Comparison of ENCODE assay signal across 25 cellular contexts in genomic region chr5:147176422-147176821, GRCh38. TPM values are rescaled to one million over a fixed set of nuclear protein-coding genes. Genes with fewer than 3 reads are reported as not detected.
"Had no signal": no experiment of that assay in that cellular context is flagged by ENCODE, and none has a peak within 500 bp of the region (broad histone marks: within the 10 kb centered on the region; RNA-seq: fewer than 3 reads in every experiment).

No MANE protein-coding gene starts in this region.

- DNase-seq: activated CD4-positive, alpha-beta T cell treated with anti-CD3 and anti-CD28 coated beads, Interleukin-2, amount 50 U/mL, for 1 hour; activated CD4-positive, CD25-positive, alpha-beta regulatory T cell treated with anti-CD3 and anti-CD28 coated beads, Interleukin-2, amount 50 U/mL, for 72 hours; activated CD8-positive, alpha-beta T cell treated with anti-CD3 and anti-CD28 coated beads, Interleukin-2, amount 10 ng/mL, durations not matched to agents 7 days and 5 days; activated gamma-delta T cell treated with Interleukin-2 at 50 U/mL for 16 hours; activated T-cell treated with anti-CD3 and anti-CD28 coated beads, Interleukin-2, amount 50 U/mL, for 1 hour; anterior cingulate cortex; central memory CD4-positive, alpha-beta T cell; effector memory CD4-positive, alpha-beta T cell; foreskin melanocyte; glutamatergic neuron; hippocampal formation; kidney glomerular epithelial cell; stimulated activated CD4-positive, alpha-beta T cell treated with anti-CD3 and anti-CD28 coated beads, Interleukin-4, amount 100 ng/mL, for 1 hour; stimulated activated naive CD4-positive, alpha-beta T cell; testis; trophoblast cell; uterus had no signal

- H3K4me1 Mint-ChIP-seq: activated naive CD4-positive, alpha-beta T cell treated with anti-CD3 and anti-CD28 coated beads, Interleukin-2, amount 50 U/mL, for 24 hours; memory B cell; nephron had no signal

- H3K4me3 ChIP-seq: testis, uterus had no signal

- ATAC-seq: activated CD8-positive, alpha-beta T cell treated with anti-CD3 and anti-CD28 coated beads, Interleukin-2, amount 10 ng/mL, durations not matched to agents 7 days and 5 days; sciatic nerve had no signal

- H3K27ac ChIP-seq: neutrophil, testis, uterus had no signal

- H3K36me3 ChIP-seq: neutrophil, uterus had no signal

- H3K36me3 Mint-ChIP-seq: activated naive CD4-positive, alpha-beta T cell treated with anti-CD3 and anti-CD28 coated beads, Interleukin-2, amount 50 U/mL, for 24 hours; memory B cell had no signal

- H3K9me3 Mint-ChIP-seq: activated naive CD4-positive, alpha-beta T cell treated with anti-CD3 and anti-CD28 coated beads, Interleukin-2, amount 50 U/mL, for 24 hours; nephron had no signal

- H3K27me3 Mint-ChIP-seq: memory B cell had no signal

- H3K4me1 ChIP-seq: testis, uterus had no signal

- FAIRE-seq: colon had no signal

- H3K27me3 ChIP-seq: neutrophil, testis, uterus had no signal

- H3K9me3 ChIP-seq: neutrophil, testis, uterus had no signal

- H3K27ac Mint-ChIP-seq: activated CD8-positive, alpha-beta T cell treated with anti-CD3 and anti-CD28 coated beads, Interleukin-2, amount 10 ng/mL, durations not matched to agents 7 days and 5 days; activated naive CD4-positive, alpha-beta T cell treated with anti-CD3 and anti-CD28 coated beads, Interleukin-2, amount 50 U/mL, for 24 hours; memory B cell; nephron had no signal

- H3K4me3 Mint-ChIP-seq: activated CD8-positive, alpha-beta T cell treated with anti-CD3 and anti-CD28 coated beads, Interleukin-2, amount 10 ng/mL, durations not matched to agents 7 days and 5 days; activated naive CD4-positive, alpha-beta T cell treated with anti-CD3 and anti-CD28 coated beads, Interleukin-2, amount 50 U/mL, for 24 hours; memory B cell; nephron had no signal

RNA-seq across cellular contexts. Expression of gene STK32A, which starts 58.4 kb away (rescaled TPM):
- total RNA-seq: activated CD8-positive, alpha-beta T cell treated with anti-CD3 and anti-CD28 coated beads, Interleukin-2, amount 10 ng/mL, durations not matched to agents 7 days and 5 days; mononuclear cell; T-helper 2 cell treated with Interferon-gamma antibody and Interleukin-4, amounts not matched to agents 100 ng/mL and 5 ng/mL, for 36 hours had no signal
